Comparison of ENCODE assay signal across 21 cellular contexts in the genomic region with DNA sequence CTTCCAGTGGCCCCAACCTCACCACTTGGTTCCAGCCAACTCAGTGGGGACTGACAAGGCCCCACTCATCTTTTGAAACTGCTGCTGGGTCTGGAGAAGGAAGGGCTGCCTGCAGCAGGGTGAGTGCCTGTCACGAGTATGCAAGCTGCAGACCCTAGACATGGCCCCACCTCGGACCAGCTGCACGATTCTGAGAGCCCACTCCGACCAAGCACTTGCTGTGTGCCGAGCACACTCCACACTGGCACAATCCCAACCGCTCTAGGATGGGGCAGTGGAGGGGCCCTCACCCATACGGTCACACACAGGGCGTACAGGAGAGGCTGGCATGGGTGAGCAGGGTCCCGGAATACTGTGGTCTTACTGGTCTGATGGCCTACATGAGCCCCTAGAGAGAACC. TPM values are rescaled to one million over a fixed set of nuclear protein-coding genes. Genes with fewer than 3 reads are reported as not detected.
DNase-seq lines count a peak whose midpoint lies in the region; ATAC-seq and TF ChIP-seq lines count a peak whose summit lies in the region.
"Had no signal": no experiment of that assay in that cellular context is flagged by ENCODE, and none has a peak within 500 bp of the region (broad histone marks: within the 10 kb centered on the region; RNA-seq: fewer than 3 reads in every experiment).

No MANE protein-coding gene starts in this region.

- H3K27ac Mint-ChIP-seq in dendritic cell treated with granulocyte-macrophage colony-stimulating factor and Interleukin-4, amounts not matched to agents 40 ng/mL and 50 ng/mL, for 4 days, result peak overlapping the region; percentile 90
- H3K27ac Mint-ChIP-seq: activated CD8-positive, alpha-beta T cell treated with anti-CD3 and anti-CD28 coated beads for 36 hours; CD8-positive, alpha-beta T cell had no signal

- no peak for TF ChIP-seq CTCF in upper lobe of right lung (IDR thresholded peaks at IDR 0.05)

- no peaks in the 10 kb centered on the region for H3K9me3 ChIP-seq in upper lobe of right lung
- H3K9me3 ChIP-seq: Peyer's patch had no signal

- no peak for ATAC-seq in left colon
- no peak for ATAC-seq in sciatic nerve
- no peak for ATAC-seq in upper lobe of right lung
- no peak for ATAC-seq in GM18873 (IDR thresholded peaks at IDR 0.05; ENCODE audit: low FRiP score, unreplicated experiment)
- ATAC-seq: activated CD8-positive, alpha-beta T cell treated with anti-CD3 and anti-CD28 coated beads for 36 hours; CD8-positive, alpha-beta T cell had no signal

- no peaks in the 10 kb centered on the region for H3K9me3 Mint-ChIP-seq in dendritic cell treated with granulocyte-macrophage colony-stimulating factor and Interleukin-4, amounts not matched to agents 40 ng/mL and 50 ng/mL, for 4 days
- H3K9me3 Mint-ChIP-seq: activated CD8-positive, alpha-beta T cell treated with anti-CD3 and anti-CD28 coated beads for 36 hours; CD8-positive, alpha-beta T cell had no signal

- H3K27ac ChIP-seq in upper lobe of right lung, result peak overlapping the region; percentile 78
- H3K27ac ChIP-seq: GM23248 had no signal

- intact Hi-C loops in dendritic cell treated with granulocyte-macrophage colony-stimulating factor and Interleukin-4, amounts not matched to agents 40 ng/mL and 50 ng/mL, for 4 days (cut with micrococcal nuclease), result no loop called here
- intact Hi-C loops in left colon (cut with DNase I, micrococcal nuclease), result no loop called here
- intact Hi-C loops in sciatic nerve (cut with DNase I), result no loop called here
- intact Hi-C loops in upper lobe of right lung (cut with DNase I), result no loop called here

- no peak overlapping the region for H3K4me3 ChIP-seq in upper lobe of right lung
- H3K4me3 ChIP-seq: GM23248, Peyer's patch had no signal

- no peaks in the 10 kb centered on the region for H3K27me3 ChIP-seq in upper lobe of right lung
- H3K27me3 ChIP-seq: Peyer's patch had no signal

- no peaks in the 10 kb centered on the region for H3K36me3 Mint-ChIP-seq in dendritic cell treated with granulocyte-macrophage colony-stimulating factor and Interleukin-4, amounts not matched to agents 40 ng/mL and 50 ng/mL, for 4 days (ENCODE audit: low read depth)
- H3K36me3 Mint-ChIP-seq: CD8-positive, alpha-beta T cell had no signal

- H3K27me3 Mint-ChIP-seq in dendritic cell treated with granulocyte-macrophage colony-stimulating factor and Interleukin-4, amounts not matched to agents 40 ng/mL and 50 ng/mL, for 4 days, result peaks cover 6% of the 10 kb centered on the region

- peak; percentile 4 to 24 for DNase-seq in left colon
- peak; percentile 60 for DNase-seq in sciatic nerve (ENCODE audit: low spot score)
- DNase-seq in upper lobe of right lung, result no peak
- no peak for DNase-seq in SKM-1 treated with dmso at 0.1 percent for 144 hours (lab: John Stamatoyannopoulos, UW; ENCODE audit: unreplicated experiment)
- DNase-seq in NCI-H446 (lab: John Stamatoyannopoulos, UW), result no peak
- DNase-seq: activated CD4-positive, alpha-beta T cell treated with anti-CD3 and anti-CD28 coated beads for 1 hour; activated CD8-positive, alpha-beta T cell treated with anti-CD3 and anti-CD28 coated beads for 36 hours; activated effector memory CD4-positive, alpha-beta T cell treated with anti-CD3 and anti-CD28 coated beads, Interleukin-2, amount 50 U/mL, for 16 hours; activated T-cell treated with anti-CD3 and anti-CD28 coated beads for 4 hours; CD8-positive, alpha-beta T cell; cerebellar nuclear complex; DMS153; KBM-7; MM.1S; NCI-H1417; NCI-H2107; NCI-H524; Peyer's patch had no signal

- peaks cover 80% of the 10 kb centered on the region for H3K4me1 Mint-ChIP-seq in dendritic cell treated with granulocyte-macrophage colony-stimulating factor and Interleukin-4, amounts not matched to agents 40 ng/mL and 50 ng/mL, for 4 days (ENCODE audit: low read depth)

- H3K4me1 ChIP-seq in upper lobe of right lung, result peaks cover 76% of the 10 kb centered on the region

- H3K4me3 Mint-ChIP-seq in dendritic cell treated with granulocyte-macrophage colony-stimulating factor and Interleukin-4, amounts not matched to agents 40 ng/mL and 50 ng/mL, for 4 days, result no peak overlapping the region
- H3K4me3 Mint-ChIP-seq: activated CD8-positive, alpha-beta T cell treated with anti-CD3 and anti-CD28 coated beads for 36 hours; CD8-positive, alpha-beta T cell had no signal

- H3K36me3 ChIP-seq in upper lobe of right lung, result no peaks in the 10 kb centered on the region
- H3K36me3 ChIP-seq: Peyer's patch had no signal

RNA-seq across cellular contexts. Expression of gene PLXND1, which starts 8.0 kb away (rescaled TPM):
- 10 to 100 TPM; 16.5 to 38.8 TPM for total RNA-seq in left colon
- 319 TPM for total RNA-seq in sciatic nerve
- total RNA-seq in upper lobe of right lung, result 284 TPM

Comparison
In these comparisons a context has a peak if more than half of its experiments do, and no peak if none do; other contexts are left out.
1. DNase-seq: peak in left colon (2 of 2) and sciatic nerve (single experiment); none in upper lobe of right lung (single experiment), SKM-1 treated with dmso at 0.1 percent for 144 hours (single experiment) and NCI-H446 (0 of 2).